Comparison of ENCODE assay signal across 8 cellular contexts in genomic region chr17:28612936-28613872, GRCh38. TPM values are rescaled to one million over a fixed set of nuclear protein-coding genes. Genes with fewer than 3 reads are reported as not detected.
A peak's percentile ranks its signal among the peaks of the same experiment; 100 is the strongest.
DNase-seq lines count a peak whose midpoint lies in the region; ATAC-seq and TF ChIP-seq lines count a peak whose summit lies in the region.

No MANE protein-coding gene starts in this region.

- ATAC-seq in activated CD8-positive, alpha-beta memory T cell treated with anti-CD3 and anti-CD28 coated beads, Interleukin-2, amount 10 ng/mL, durations not matched to agents 7 days and 5 days, result peak; percentile 63
- ATAC-seq in naive thymus-derived CD8-positive, alpha-beta T cell, result peak; percentile 50 to 57
- ATAC-seq in GM19467 (IDR thresholded peaks at IDR 0.05; ENCODE audit: unreplicated experiment) (no peak), HG03175 (IDR thresholded peaks at IDR 0.05; ENCODE audit: unreplicated experiment) (no peak)

- H3K4me3 Mint-ChIP-seq in activated CD8-positive, alpha-beta memory T cell treated with anti-CD3 and anti-CD28 coated beads, Interleukin-2, amount 10 ng/mL, durations not matched to agents 7 days and 5 days, result no peak overlapping the region
- H3K4me3 Mint-ChIP-seq in naive thymus-derived CD8-positive, alpha-beta T cell, result no peak overlapping the region

- no peak overlapping the region for H3K27ac ChIP-seq in KMS-11

- no peak overlapping the region for H2AFZ ChIP-seq in KMS-11 (ENCODE audit: low read depth)

- H3K27ac Mint-ChIP-seq in activated CD8-positive, alpha-beta memory T cell treated with anti-CD3 and anti-CD28 coated beads, Interleukin-2, amount 10 ng/mL, durations not matched to agents 7 days and 5 days, result peak overlapping the region; percentile 47
- H3K27ac Mint-ChIP-seq in naive thymus-derived CD8-positive, alpha-beta T cell, result peak overlapping the region in 6 of 10 donors; percentile 5 to 74 (median 64)

- no peak overlapping the region for H3K4me3 ChIP-seq in KMS-11 (IDR thresholded peaks at IDR 0.05; ENCODE audit: insufficient read depth, low read depth, low read length)

- no peaks in the 10 kb centered on the region for H3K27me3 Mint-ChIP-seq in activated CD8-positive, alpha-beta memory T cell treated with anti-CD3 and anti-CD28 coated beads, Interleukin-2, amount 10 ng/mL, durations not matched to agents 7 days and 5 days
- H3K27me3 Mint-ChIP-seq in naive thymus-derived CD8-positive, alpha-beta T cell, result no peaks in the 10 kb centered on the region

- no peak overlapping the region for H3K4me2 ChIP-seq in KMS-11

- CTCF ChIA-PET in activated CD8-positive, alpha-beta memory T cell treated with anti-CD3 and anti-CD28 coated beads, Interleukin-2, amount 10 ng/mL, durations not matched to agents 7 days and 5 days (lab: Charles Lee), result interaction anchor here (0.8 to 2.2 kb wide), 17 partner anchors 10 to 118 kb away, joined by 3 to 14 read pairs (median 5); partner anchors contain the start of gene ALDOC

- H3K36me3 Mint-ChIP-seq in activated CD8-positive, alpha-beta memory T cell treated with anti-CD3 and anti-CD28 coated beads, Interleukin-2, amount 10 ng/mL, durations not matched to agents 7 days and 5 days, result peaks cover 35% of the 10 kb centered on the region
- H3K36me3 Mint-ChIP-seq in naive thymus-derived CD8-positive, alpha-beta T cell, result peaks cover 6 to 53% (median 18%) of the 10 kb centered on the region in 3 donors

- no peaks in the 10 kb centered on the region for H3K9me3 Mint-ChIP-seq in activated CD8-positive, alpha-beta memory T cell treated with anti-CD3 and anti-CD28 coated beads, Interleukin-2, amount 10 ng/mL, durations not matched to agents 7 days and 5 days (ENCODE audit: low read depth)
- no peaks in the 10 kb centered on the region for H3K9me3 Mint-ChIP-seq in naive thymus-derived CD8-positive, alpha-beta T cell

- peak; percentile 91 for TF ChIP-seq CTCF in KMS-11 (conservative IDR thresholded peaks at IDR 0.05; ENCODE audit: low read depth, low read length)

- TF ChIP-seq POLR2A in erythroblast (IDR thresholded peaks at IDR 0.05; ENCODE audit: low read length), result no peak

- POLR2A ChIA-PET in naive thymus-derived CD8-positive, alpha-beta T cell (lab: Charles Lee), result interaction anchor here (2.8 kb wide), 1 partner anchor 14 kb away, joined by 13 read pairs; the partner anchor contains the start of gene SPAG5

- no peaks in the 10 kb centered on the region for H3K4me1 Mint-ChIP-seq in activated CD8-positive, alpha-beta memory T cell treated with anti-CD3 and anti-CD28 coated beads, Interleukin-2, amount 10 ng/mL, durations not matched to agents 7 days and 5 days
- H3K4me1 Mint-ChIP-seq in naive thymus-derived CD8-positive, alpha-beta T cell, result peaks cover 0 to 18% (median 8%) of the 10 kb centered on the region in 4 donors

- no peaks in the 10 kb centered on the region for H3K27me3 ChIP-seq in KMS-11 (ENCODE audit: insufficient read depth, low read depth)

- H3K79me2 ChIP-seq in KMS-11 (ENCODE audit: insufficient read depth, low read depth), result no peaks in the 10 kb centered on the region

- DNase-seq in DMS53 (lab: John Stamatoyannopoulos, UW) (peak; percentile 74), erythroblast (lab: John Stamatoyannopoulos, UW) (peak; percentile 32 to 58), NCI-H2196 (lab: John Stamatoyannopoulos, UW; ENCODE audit: unreplicated experiment) (no peak)
- peak; percentile 50 for DNase-seq in activated CD8-positive, alpha-beta memory T cell treated with anti-CD3 and anti-CD28 coated beads, Interleukin-2, amount 10 ng/mL, durations not matched to agents 7 days and 5 days
- peak in 8 of 10 donors; percentile 7 to 71 (median 42) for DNase-seq in naive thymus-derived CD8-positive, alpha-beta T cell

- peaks cover 4% of the 10 kb centered on the region for H3K4me1 ChIP-seq in KMS-11 (ENCODE audit: low read depth, poor library complexity, severe bottlenecking)

- H4K20me1 ChIP-seq in KMS-11 (ENCODE audit: insufficient read depth), result no peaks in the 10 kb centered on the region

- H3K36me3 ChIP-seq in KMS-11 (ENCODE audit: insufficient read depth), result peaks cover 14% of the 10 kb centered on the region; the same call in 1 of the 2 replicates

- no peak overlapping the region for H3K9ac ChIP-seq in KMS-11

RNA-seq across cellular contexts. Expression of gene RSKR, which starts 0.8 kb away (rescaled TPM):
- 10 to 100 TPM; 25.4 to 28.2 TPM for total RNA-seq in activated CD8-positive, alpha-beta memory T cell treated with anti-CD3 and anti-CD28 coated beads, Interleukin-2, amount 10 ng/mL, durations not matched to agents 7 days and 5 days
- 10 to 100 TPM; 27.3 to 28.9 TPM for total RNA-seq in naive thymus-derived CD8-positive, alpha-beta T cell
- under 1 TPM; 0.11 to 0.75 (median 0.24) TPM for polyA plus RNA-seq in naive thymus-derived CD8-positive, alpha-beta T cell

RNA-seq across cellular contexts. Expression of gene SPAG5, which starts 14.4 kb away (rescaled TPM):
- total RNA-seq in activated CD8-positive, alpha-beta memory T cell treated with anti-CD3 and anti-CD28 coated beads, Interleukin-2, amount 10 ng/mL, durations not matched to agents 7 days and 5 days, result 100 to 1,000 TPM; 151 to 197 TPM
- total RNA-seq in naive thymus-derived CD8-positive, alpha-beta T cell, result 10 to 100 TPM; 10.6 to 11.2 TPM
- polyA plus RNA-seq in naive thymus-derived CD8-positive, alpha-beta T cell, result 1 to 10 TPM in 1 of 3 donors, under 1 TPM in 2; 0.40 to 2.7 (median 0.81) TPM

RNA-seq across cellular contexts. Expression of gene BLTP2, which starts 31.8 kb away (rescaled TPM):
- 100 to 1,000 TPM; 163 to 186 TPM for total RNA-seq in activated CD8-positive, alpha-beta memory T cell treated with anti-CD3 and anti-CD28 coated beads, Interleukin-2, amount 10 ng/mL, durations not matched to agents 7 days and 5 days
- 100 to 1,000 TPM; 137 to 149 TPM for total RNA-seq in naive thymus-derived CD8-positive, alpha-beta T cell
- 10 to 100 TPM; 36.0 to 51.7 (median 36.1) TPM for polyA plus RNA-seq in naive thymus-derived CD8-positive, alpha-beta T cell

RNA-seq across cellular contexts. Expression of gene ALDOC, which starts 36.5 kb away (rescaled TPM):
- total RNA-seq in activated CD8-positive, alpha-beta memory T cell treated with anti-CD3 and anti-CD28 coated beads, Interleukin-2, amount 10 ng/mL, durations not matched to agents 7 days and 5 days, result 10 to 100 TPM; 36.9 to 52.0 TPM
- total RNA-seq in naive thymus-derived CD8-positive, alpha-beta T cell, result 10 to 100 TPM; 36.1 to 37.5 TPM
- 10 to 100 TPM; 65.3 to 86.7 (median 78.9) TPM for polyA plus RNA-seq in naive thymus-derived CD8-positive, alpha-beta T cell

RNA-seq across cellular contexts. Expression of gene PIGS, which starts 41.9 kb away (rescaled TPM):
- total RNA-seq in activated CD8-positive, alpha-beta memory T cell treated with anti-CD3 and anti-CD28 coated beads, Interleukin-2, amount 10 ng/mL, durations not matched to agents 7 days and 5 days, result 10 to 100 TPM; 61.0 to 66.2 TPM
- total RNA-seq in naive thymus-derived CD8-positive, alpha-beta T cell, result 10 to 100 TPM; 51.3 to 51.4 TPM
- 10 to 100 TPM; 36.7 to 48.1 (median 42.0) TPM for polyA plus RNA-seq in naive thymus-derived CD8-positive, alpha-beta T cell

Comparison
In these comparisons a context has a peak if more than half of its experiments do, and no peak if none do; other contexts are left out.
1. ATAC-seq: peak in activated CD8-positive, alpha-beta memory T cell treated with anti-CD3 and anti-CD28 coated beads, Interleukin-2, amount 10 ng/mL, durations not matched to agents 7 days and 5 days (single experiment) and naive thymus-derived CD8-positive, alpha-beta T cell (2 of 2); none in GM19467 (single experiment) and HG03175 (single experiment).
2. RNA of gene SPAG5, which starts 14.4 kb away (total RNA-seq): 151 to 197 TPM in activated CD8-positive, alpha-beta memory T cell treated with anti-CD3 and anti-CD28 coated beads, Interleukin-2, amount 10 ng/mL, durations not matched to agents 7 days and 5 days; 10.6 to 11.2 TPM in naive thymus-derived CD8-positive, alpha-beta T cell; every median in the first group is over 10 times any median in the second.